8 cellular contexts compared by ENCODE assay signal in genomic region chr12:2959194-2959507, GRCh38. TPM values are rescaled to one million over a fixed set of nuclear protein-coding genes. Genes with fewer than 3 reads are reported as not detected.
A peak's percentile ranks its signal among the peaks of the same experiment; 100 is the strongest.
DNase-seq lines count a peak whose midpoint lies in the region; ATAC-seq and TF ChIP-seq lines count a peak whose summit lies in the region.

TSS of gene TEAD4 (plus strand) at chr12:2959397.

- H3K27me3 Mint-ChIP-seq in osteocyte (ENCODE audit: unreplicated experiment), result no peaks in the 10 kb centered on the region

- TF ChIP-seq CTCF in osteocyte (IDR thresholded peaks at IDR 0.05), result no peak

- ATAC-seq in HG03520 (IDR thresholded peaks at IDR 0.05; ENCODE audit: unreplicated experiment), result no peak
- no peak for ATAC-seq in HG02870 (IDR thresholded peaks at IDR 0.05; ENCODE audit: unreplicated experiment)

- H3K4me1 Mint-ChIP-seq in osteocyte (ENCODE audit: unreplicated experiment), result peaks cover 47% of the 10 kb centered on the region

- peak within 1 kb of the TSS; percentile 89 for H3K27ac Mint-ChIP-seq in osteocyte (ENCODE audit: unreplicated experiment)

- DNase-seq in NCI-H1092 treated with DMSO at 0.1 percent for 48 hours (lab: John Stamatoyannopoulos, UW) (peak; percentile 40), NCI-H1092 (lab: John Stamatoyannopoulos, UW) (no peak), NCI-H1105 (lab: John Stamatoyannopoulos, UW) (peak; percentile 37), germinal center (ENCODE audit: low spot score) (peak; percentile 50), osteocyte (ENCODE audit: extremely low spot score, unreplicated experiment) (peak; percentile 91)
- DNase-seq in activated CD8-positive, alpha-beta memory T cell treated with anti-CD3 and anti-CD28 coated beads, Interleukin-2, amount 50 U/mL, for 48 hours, result peak; percentile 58

- no peaks in the 10 kb centered on the region for H3K9me3 Mint-ChIP-seq in osteocyte (ENCODE audit: unreplicated experiment)

- H3K36me3 Mint-ChIP-seq in osteocyte (ENCODE audit: unreplicated experiment), result no peaks in the 10 kb centered on the region

- H3K4me3 Mint-ChIP-seq in osteocyte (ENCODE audit: unreplicated experiment), result peak within 1 kb of the TSS; percentile 92

RNA-seq across cellular contexts. Expression of gene TEAD4, which starts in this region (rescaled TPM):
- 28.9 and 30.0 TPM in 2 replicates for total RNA-seq in osteocyte
